ENCODE assay signal across 8 cellular contexts in genomic region chr1:146032613-146033219, GRCh38. TPM values are rescaled to one million over a fixed set of nuclear protein-coding genes. Genes with fewer than 3 reads are reported as not detected.
DNase-seq lines count a peak whose midpoint lies in the region; ATAC-seq and TF ChIP-seq lines count a peak whose summit lies in the region.

No MANE protein-coding gene starts in this region.

- no peak overlapping the region for H3K27ac ChIP-seq in brain microvascular endothelial cell

- H3K4me1 Mint-ChIP-seq in mesothelial cell of epicardium (peaks cover 7% of the 10 kb centered on the region), WTC11 (peaks cover 8% of the 10 kb centered on the region)

- H3K27me3 Mint-ChIP-seq in mesothelial cell of epicardium (ENCODE audit: low read depth) (peaks cover 1% of the 10 kb centered on the region), WTC11 (ENCODE audit: low read depth) (peaks cover 2% of the 10 kb centered on the region; the same call in 1 of the 2 replicates)

- TF ChIP-seq CTCF in GM12873 (IDR thresholded peaks at IDR 0.05; ENCODE audit: insufficient read depth, low read depth, low read length, missing control alignments) (peak; percentile 55), brain microvascular endothelial cell (IDR thresholded peaks at IDR 0.05; ENCODE audit: low read depth, low read length, missing control alignments) (peak; percentile 61), mesothelial cell of epicardium (IDR thresholded peaks at IDR 0.05; ENCODE audit: unreplicated experiment) (peak; percentile 27), WTC11 (IDR thresholded peaks at IDR 0.05) (no peak)

- H3K36me3 Mint-ChIP-seq in mesothelial cell of epicardium (no peaks in the 10 kb centered on the region), WTC11 (no peaks in the 10 kb centered on the region)

- no peaks in the 10 kb centered on the region for H3K36me3 ChIP-seq in brain microvascular endothelial cell (replicated peaks)

- H3K27me3 ChIP-seq in brain microvascular endothelial cell (replicated peaks): no peaks in the 10 kb centered on the region

- ATAC-seq in WTC11 (no peak), HG02840 (IDR thresholded peaks at IDR 0.05; ENCODE audit: low FRiP score, unreplicated experiment) (no peak)
- ATAC-seq in activated CD4-positive, CD25-positive, alpha-beta regulatory T cell treated with anti-CD3 and anti-CD28 coated beads, Interleukin-2, amount 50 U/mL, for 24 hours: no peak

- no peak overlapping the region for H3K4me3 ChIP-seq in brain microvascular endothelial cell (ENCODE audit: low read depth, low read length)

- H3K9me3 Mint-ChIP-seq in mesothelial cell of epicardium (no peaks in the 10 kb centered on the region), WTC11 (peaks cover 6% of the 10 kb centered on the region)

- in situ Hi-C loops in brain microvascular endothelial cell (cut with HindIII; ENCODE audit: low pct_ligation_motif_present, low sequenced_read_pairs): no loop called here

- POLR2A ChIA-PET in WTC11 (lab: Charles Lee): no interaction called here

- peak; percentile 41 for DNase-seq in AG20443 (ENCODE audit: low spot score)
- DNase-seq in NCI-H226: peak; percentile 29
- DNase-seq in brain microvascular endothelial cell: peak; percentile 43
- DNase-seq in mesothelial cell of epicardium (ENCODE audit: low spot score in 2 of 2, unreplicated experiment in 2 of 2): no peak
- no peak for DNase-seq in WTC11 (ENCODE audit: low spot score)

- CTCF ChIA-PET in WTC11 (lab: Charles Lee): interaction anchor here (0.7 to 2.7 kb wide), 18 partner anchors 11 to 187 kb away, joined by 3 to 17 read pairs (median 4); partner anchors contain the start of genes ANKRD34A, HJV, NUDT17 and PIAS3

- no peak overlapping the region for H3K4me3 Mint-ChIP-seq in mesothelial cell of epicardium
- H3K4me3 Mint-ChIP-seq in WTC11: no peak overlapping the region

- H3K27ac Mint-ChIP-seq in mesothelial cell of epicardium (no peak overlapping the region), WTC11 (no peak overlapping the region)

TF ChIP-seq in WTC11, 78 proteins besides CTCF, POLR2A, EP300 and RAD21:
- TF ChIP-seq ELF4 (CRISPR knock-in tag; IDR thresholded peaks at IDR 0.05; ENCODE audit: low read depth) (no peak), MAX (CRISPR knock-in tag; IDR thresholded peaks at IDR 0.05) (no peak), RELA (CRISPR knock-in tag; IDR thresholded peaks at IDR 0.05; ENCODE audit: borderline replicate concordance) (no peak), HMGA2 (CRISPR knock-in tag; IDR thresholded peaks at IDR 0.05) (no peak), FOXP4 (CRISPR knock-in tag; IDR thresholded peaks at IDR 0.05) (no peak), IRF2 (CRISPR knock-in tag; IDR thresholded peaks at IDR 0.05; ENCODE audit: borderline replicate concordance, low read depth) (no peak), MXD4 (CRISPR knock-in tag; IDR thresholded peaks at IDR 0.05; ENCODE audit: borderline replicate concordance) (no peak)

RNA-seq across cellular contexts. Expression of gene HJV, which starts 11.2 kb away (rescaled TPM):
- total RNA-seq in mesothelial cell of epicardium: not detected in 3 replicates
- 0.23 to 0.50 TPM (median 0.31 TPM) in 3 replicates for total RNA-seq in WTC11 (2021)

RNA-seq across cellular contexts. Expression of gene TXNIP, which starts 36.3 kb away (rescaled TPM):
- total RNA-seq in mesothelial cell of epicardium (125 to 129 TPM (median 129 TPM) in 3 replicates), WTC11 (2021) (56.7 to 76.8 TPM (median 73.8 TPM) in 3 replicates)

Comparison
In these comparisons a context has a peak if more than half of its experiments do, and no peak if none do; other contexts are left out.
1. DNase-seq: peak in AG20443 (single experiment), NCI-H226 (single experiment) and brain microvascular endothelial cell (single experiment); none in mesothelial cell of epicardium (0 of 2) and WTC11 (single experiment).